ENCODE assay signal across 21 cellular contexts in the genomic region with DNA sequence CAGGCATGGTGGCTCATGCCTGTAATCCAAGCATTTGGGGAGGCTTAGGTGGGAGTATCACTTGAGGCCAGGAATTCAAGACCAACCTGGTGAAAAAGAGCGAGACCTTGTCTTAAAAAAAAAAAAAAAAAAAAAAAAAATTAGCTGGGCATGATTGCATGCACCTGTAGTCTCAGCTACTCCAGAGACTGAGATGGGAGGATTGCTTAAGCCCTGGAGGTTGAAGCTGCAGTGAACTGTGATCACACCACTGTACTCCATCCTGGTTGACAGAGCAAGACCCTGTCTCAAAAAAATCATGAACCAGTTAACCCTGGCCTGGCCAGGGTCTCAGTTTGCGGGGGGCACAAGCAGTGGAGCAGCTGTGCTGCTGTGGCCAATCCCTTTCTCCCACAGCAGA. TPM values are rescaled to one million over a fixed set of nuclear protein-coding genes. Genes with fewer than 3 reads are reported as not detected.
DNase-seq lines count a peak whose midpoint lies in the region; ATAC-seq, FAIRE-seq and TF ChIP-seq lines count a peak whose summit lies in the region.
"Had no signal": no experiment of that assay in that cellular context is flagged by ENCODE, and none has a peak within 500 bp of the region (broad histone marks: within the 10 kb centered on the region; RNA-seq: fewer than 3 reads in every experiment).

No MANE protein-coding gene starts in this region.

- H3K36me3 Mint-ChIP-seq in neural crest cell (ENCODE audit: low read depth): no peaks in the 10 kb centered on the region

- peak overlapping the region; percentile 84 for H3K27ac Mint-ChIP-seq in neural crest cell (ENCODE audit: unreplicated experiment)

- no peaks in the 10 kb centered on the region for H3K36me3 ChIP-seq in KOPT-K1 (ENCODE audit: insufficient read depth, low read length)
- no peaks in the 10 kb centered on the region for H3K36me3 ChIP-seq in gastrocnemius medialis
- H3K36me3 ChIP-seq: Peyer's patch, SJCRH30 had no signal

- DNase-seq in activated effector memory CD4-positive, alpha-beta T cell treated with anti-CD3 and anti-CD28 coated beads, Interleukin-2, amount 50 U/mL, for 16 hours: peak; percentile 34
- DNase-seq in activated effector memory CD4-positive, alpha-beta T cell treated with Interleukin-2 at 50 U/mL for 16 hours: no peak
- DNase-seq in neural crest cell (ENCODE audit: low read depth, low spot score): no peak
- no peak for DNase-seq in ACHN
- DNase-seq in GM19239 (ENCODE audit: insufficient read length, low spot score): no peak
- DNase-seq in gastrocnemius medialis: no peak
- DNase-seq: H7, MV-4-11, NCI-H1105 treated with DMSO at 0.1 percent for 48 hours, NCI-H2029 treated with DMSO at 0.1 percent for 48 hours, NCI-H226, NCI-H510A treated with DMSO at 0.1 percent for 48 hours, NCI-H748 treated with DMSO at 0.1 percent for 48 hours, Peyer's patch, SJCRH30 had no signal

- no peak for TF ChIP-seq POLR2A in gastrocnemius medialis (IDR thresholded peaks at IDR 0.05)

- no peaks in the 10 kb centered on the region for H3K9me3 Mint-ChIP-seq in neural crest cell

- ATAC-seq in HG03378 (IDR thresholded peaks at IDR 0.05; ENCODE audit: unreplicated experiment) (no peak), gastrocnemius medialis (no peak)

- in situ Hi-C loops in ACHN (cut with HindIII; ENCODE audit: low pct_ligation_motif_present, low pct_unique_long_range_greater_than_20kb, low sequenced_read_pairs): no loop called here
- in situ Hi-C loops in gastrocnemius medialis (cut with MboI; ENCODE audit: low sequenced_read_pairs in 4 of 4): no loop called here

- no peak overlapping the region for H3K4me3 Mint-ChIP-seq in neural crest cell

- H3K27ac ChIP-seq in KOPT-K1 (ENCODE audit: low read depth, low read length, poor library complexity, severe bottlenecking) (peak overlapping the region; percentile 96), gastrocnemius medialis (no peak overlapping the region)
- H3K27ac ChIP-seq: 22Rv1, C4-2B, KMS-11, Peyer's patch, SJCRH30 had no signal

- peaks cover 45 to 51% of the 10 kb centered on the region in 2 donors for H3K4me1 ChIP-seq in gastrocnemius medialis
- H3K4me1 ChIP-seq: SJCRH30 had no signal

- H3K9me3 ChIP-seq in KOPT-K1 (ENCODE audit: insufficient read depth, low read length, poor library complexity, severe bottlenecking) (no peaks in the 10 kb centered on the region), gastrocnemius medialis (no peaks in the 10 kb centered on the region)
- H3K9me3 ChIP-seq: Peyer's patch, SJCRH30 had no signal

- H3K4me1 Mint-ChIP-seq in neural crest cell: peaks cover 28% of the 10 kb centered on the region

- H3K4me3 ChIP-seq in gastrocnemius medialis: no peak overlapping the region
- H3K4me3 ChIP-seq: Peyer's patch, SJCRH30 had no signal

- no peaks in the 10 kb centered on the region for H3K27me3 ChIP-seq in gastrocnemius medialis
- H3K27me3 ChIP-seq: Peyer's patch, SJCRH30 had no signal

- FAIRE-seq in GM19239 (lab: Jason Lieb, UNC): no peak
- FAIRE-seq: D721Med had no signal

- no peak for TF ChIP-seq CTCF in neural crest cell (conservative IDR thresholded peaks at IDR 0.05)
- TF ChIP-seq CTCF in gastrocnemius medialis (IDR thresholded peaks at IDR 0.05 in 4 of 5, conservative IDR thresholded peaks at IDR 0.05 in 1 of 5): no peak

- H3K27me3 Mint-ChIP-seq in neural crest cell (ENCODE audit: low read depth): no peaks in the 10 kb centered on the region

- intact Hi-C loops in gastrocnemius medialis (cut with DNase I; ENCODE audit: low total_unique reads): no loop called here

RNA-seq across cellular contexts. Expression of a gene that starts 48.5 kb away (rescaled TPM):
- 0.56 TPM in 1 of 2 replicates, not detected in the other for total RNA-seq in neural crest cell
- total RNA-seq in gastrocnemius medialis: 10 to 100 TPM; 27.8 to 54.5 (median 44.2) TPM

Comparison
In these comparisons a context has a peak if more than half of its experiments do, and no peak if none do; other contexts are left out.
1. RNA of a gene that starts 48.5 kb away (total RNA-seq): 27.8 to 54.5 TPM in gastrocnemius medialis; 0.56 TPM in neural crest cell; every median in the first group is over 10 times any median in the second.